17 cellular contexts compared by ENCODE assay signal in genomic region chr16:3549906-3550305, GRCh38. TPM values are rescaled to one million over a fixed set of nuclear protein-coding genes. Genes with fewer than 3 reads are reported as not detected.
DNase-seq lines count a peak whose midpoint lies in the region; ATAC-seq and TF ChIP-seq lines count a peak whose summit lies in the region.
"Had no signal": no experiment of that assay in that cellular context is flagged by ENCODE, and none has a peak within 500 bp of the region (broad histone marks: within the 10 kb centered on the region; RNA-seq: fewer than 3 reads in every experiment).

No MANE protein-coding gene starts in this region.

- H3K4me3 ChIP-seq in spleen: no peak overlapping the region
- H3K4me3 ChIP-seq in thyroid gland (replicated peaks in 1 of 3): no peak overlapping the region
- H3K4me3 ChIP-seq: GM23248, HAP-1 had no signal

- H3K4me1 Mint-ChIP-seq in activated naive CD4-positive, alpha-beta T cell treated with anti-CD3 and anti-CD28 coated beads, Interleukin-2, amount 10 ng/mL, durations not matched to agents 7 days and 5 days: peaks cover 2% of the 10 kb centered on the region
- peaks cover 8% of the 10 kb centered on the region for H3K4me1 Mint-ChIP-seq in activated T-helper 17 cell treated with anti-CD3 and anti-CD28 coated beads, Interleukin-2, amount 50 U/mL, for 72 hours

- H3K36me3 Mint-ChIP-seq in activated naive CD4-positive, alpha-beta T cell treated with anti-CD3 and anti-CD28 coated beads, Interleukin-2, amount 50 U/mL, for 72 hours: peaks cover 21 to 22% of the 10 kb centered on the region in 2 donors
- H3K36me3 Mint-ChIP-seq in activated naive CD4-positive, alpha-beta T cell treated with anti-CD3 and anti-CD28 coated beads, Interleukin-2, amount 10 ng/mL, durations not matched to agents 7 days and 5 days: peaks cover 77% of the 10 kb centered on the region
- H3K36me3 Mint-ChIP-seq in activated T-helper 17 cell treated with anti-CD3 and anti-CD28 coated beads, Interleukin-2, amount 50 U/mL, for 72 hours (ENCODE audit: low read depth): peaks cover 92% of the 10 kb centered on the region

- H3K27me3 Mint-ChIP-seq in activated naive CD4-positive, alpha-beta T cell treated with anti-CD3 and anti-CD28 coated beads, Interleukin-2, amount 10 ng/mL, durations not matched to agents 7 days and 5 days: no peaks in the 10 kb centered on the region
- no peaks in the 10 kb centered on the region for H3K27me3 Mint-ChIP-seq in activated T-helper 17 cell treated with anti-CD3 and anti-CD28 coated beads, Interleukin-2, amount 50 U/mL, for 72 hours

- DNase-seq in activated naive CD4-positive, alpha-beta T cell treated with anti-CD3 and anti-CD28 coated beads, Interleukin-2, amount 50 U/mL, for 72 hours (ENCODE audit: low spot score in 2 of 2): no peak
- DNase-seq in activated naive CD4-positive, alpha-beta T cell treated with anti-CD3 and anti-CD28 coated beads, Interleukin-2, amount 10 ng/mL, durations not matched to agents 7 days and 5 days: no peak
- DNase-seq in spleen (peak; percentile 39), thyroid gland (no peak)
- DNase-seq: 8988T; C1 segment of cervical spinal cord; CD8-positive, alpha-beta T cell; COR-L47; DMS153; DMS79 treated with DMSO at 0.1 percent for 48 hours; EL; GM23248 had no signal

- H3K4me1 ChIP-seq in spleen (peaks cover 0 to 31% (median 11%) of the 10 kb centered on the region in 6 donors), thyroid gland (no peaks in the 10 kb centered on the region)

- ATAC-seq in activated naive CD4-positive, alpha-beta T cell treated with anti-CD3 and anti-CD28 coated beads, Interleukin-2, amount 50 U/mL, for 72 hours: peak in 1 of 2 donors; percentile 26
- no peak for ATAC-seq in activated T-helper 17 cell treated with anti-CD3 and anti-CD28 coated beads, Interleukin-2, amount 50 U/mL, for 72 hours (replicated peaks)
- no peak for ATAC-seq in HG02678 (IDR thresholded peaks at IDR 0.05; ENCODE audit: unreplicated experiment)
- no peak for ATAC-seq in HG03521 (IDR thresholded peaks at IDR 0.05; ENCODE audit: unreplicated experiment)
- ATAC-seq: CD8-positive, alpha-beta T cell; HepG2 had no signal

- peak overlapping the region; percentile 69 to 77 for H3K27ac Mint-ChIP-seq in activated naive CD4-positive, alpha-beta T cell treated with anti-CD3 and anti-CD28 coated beads, Interleukin-2, amount 50 U/mL, for 72 hours
- no peak overlapping the region for H3K27ac Mint-ChIP-seq in activated naive CD4-positive, alpha-beta T cell treated with anti-CD3 and anti-CD28 coated beads, Interleukin-2, amount 10 ng/mL, durations not matched to agents 7 days and 5 days
- peak overlapping the region; percentile 61 for H3K27ac Mint-ChIP-seq in activated T-helper 17 cell treated with anti-CD3 and anti-CD28 coated beads, Interleukin-2, amount 50 U/mL, for 72 hours
- H3K27ac Mint-ChIP-seq: CD8-positive, alpha-beta T cell had no signal

- H3K27ac ChIP-seq in spleen (no peak overlapping the region), thyroid gland (no peak overlapping the region)
- H3K27ac ChIP-seq: GM23248 had no signal

- H3K36me3 ChIP-seq in spleen (peaks cover 0 to 87% (median 56%) of the 10 kb centered on the region in 6 donors), thyroid gland (no peaks in the 10 kb centered on the region)
- H3K36me3 ChIP-seq: HAP-1 had no signal

- H3K9me3 ChIP-seq in spleen (no peaks in the 10 kb centered on the region), thyroid gland (no peaks in the 10 kb centered on the region)
- H3K9me3 ChIP-seq: HAP-1 had no signal

- H3K27me3 ChIP-seq in spleen (replicated peaks in 1 of 7) (no peaks in the 10 kb centered on the region), thyroid gland (no peaks in the 10 kb centered on the region)

- TF ChIP-seq CTCF in spleen (IDR thresholded peaks at IDR 0.05 in 8 of 11, conservative IDR thresholded peaks at IDR 0.05 in 3 of 11) (no peak), thyroid gland (IDR thresholded peaks at IDR 0.05) (no peak)

- H3K9me3 Mint-ChIP-seq in activated naive CD4-positive, alpha-beta T cell treated with anti-CD3 and anti-CD28 coated beads, Interleukin-2, amount 50 U/mL, for 72 hours: peaks cover 9% of the 10 kb centered on the region in 2 donors
- H3K9me3 Mint-ChIP-seq in activated naive CD4-positive, alpha-beta T cell treated with anti-CD3 and anti-CD28 coated beads, Interleukin-2, amount 10 ng/mL, durations not matched to agents 7 days and 5 days: no peaks in the 10 kb centered on the region
- no peaks in the 10 kb centered on the region for H3K9me3 Mint-ChIP-seq in activated T-helper 17 cell treated with anti-CD3 and anti-CD28 coated beads, Interleukin-2, amount 50 U/mL, for 72 hours
- H3K9me3 Mint-ChIP-seq: CD8-positive, alpha-beta T cell had no signal

- TF ChIP-seq POLR2A in spleen (IDR thresholded peaks at IDR 0.05) (no peak), thyroid gland (IDR thresholded peaks at IDR 0.05) (no peak)

- intact Hi-C loops in spleen (cut with DNase I; ENCODE audit: low total_unique reads): no loop called here
- intact Hi-C loops in thyroid gland (cut with DNase I): no loop called here

- CTCF ChIA-PET in activated naive CD4-positive, alpha-beta T cell treated with anti-CD3 and anti-CD28 coated beads, Interleukin-2, amount 10 ng/mL, durations not matched to agents 7 days and 5 days (lab: Charles Lee): no interaction called here

- WGBS in spleen, 5 donors: 95 to 100% (median 98%) methylated on average over 1 to 2 of the region's 2 CpGs; no CpG with 5 or more reads in 1 of the 5 donors
- WGBS in thyroid gland, 2 donors: 60 to 81% methylated on average over 1 to 2 of the region's 2 CpGs

- H3K4me3 Mint-ChIP-seq in activated naive CD4-positive, alpha-beta T cell treated with anti-CD3 and anti-CD28 coated beads, Interleukin-2, amount 10 ng/mL, durations not matched to agents 7 days and 5 days: no peak overlapping the region
- no peak overlapping the region for H3K4me3 Mint-ChIP-seq in activated T-helper 17 cell treated with anti-CD3 and anti-CD28 coated beads, Interleukin-2, amount 50 U/mL, for 72 hours
- H3K4me3 Mint-ChIP-seq: CD8-positive, alpha-beta T cell had no signal

RNA-seq across cellular contexts. Expression of gene NLRC3, which starts 27.3 kb away (rescaled TPM):
- total RNA-seq in activated naive CD4-positive, alpha-beta T cell treated with anti-CD3 and anti-CD28 coated beads, Interleukin-2, amount 50 U/mL, for 72 hours: 10 to 100 TPM; 24.6 to 26.2 TPM
- total RNA-seq in activated T-helper 17 cell treated with anti-CD3 and anti-CD28 coated beads, Interleukin-2, amount 50 U/mL, for 72 hours: 10 to 100 TPM; 36.8 to 49.1 TPM
- total RNA-seq in spleen (10 to 100 TPM; 21.2 to 34.0 (median 27.4) TPM), thyroid gland (1 to 10 TPM; 1.3 to 4.7 (median 1.4) TPM)
- 10 to 100 TPM in 2 of 3 donors, 1 to 10 TPM in 1; 8.6 to 15.2 (median 14.4) TPM for polyA plus RNA-seq in spleen
- total RNA-seq: GM23248, HepG2 had no signal
- polyA plus RNA-seq: HepG2 had no signal

RNA-seq across cellular contexts. Expression of gene CLUAP1, which starts 49.1 kb away (rescaled TPM):
- 10 to 100 TPM; 15.5 to 20.0 TPM for total RNA-seq in activated naive CD4-positive, alpha-beta T cell treated with anti-CD3 and anti-CD28 coated beads, Interleukin-2, amount 50 U/mL, for 72 hours
- total RNA-seq in activated T-helper 17 cell treated with anti-CD3 and anti-CD28 coated beads, Interleukin-2, amount 50 U/mL, for 72 hours: 10 to 100 TPM; 14.9 to 15.7 TPM
- total RNA-seq in spleen (10 to 100 TPM in 6 of 7 donors, 1 to 10 TPM in 1; 9.8 to 19.7 (median 14.9) TPM), thyroid gland (10 to 100 TPM; 24.6 to 31.6 (median 29.4) TPM)
- 1 to 10 TPM; 4.0 to 9.2 (median 9.0) TPM for polyA plus RNA-seq in spleen

RNA-seq across cellular contexts. Expression of gene C16orf90, which starts 54.6 kb away (rescaled TPM):
- total RNA-seq in activated naive CD4-positive, alpha-beta T cell treated with anti-CD3 and anti-CD28 coated beads, Interleukin-2, amount 50 U/mL, for 72 hours: under 1 TPM in 1 of 2 donors, not detected in 1; 0.25 TPM
- not detected for total RNA-seq in activated T-helper 17 cell treated with anti-CD3 and anti-CD28 coated beads, Interleukin-2, amount 50 U/mL, for 72 hours
- total RNA-seq in spleen (not detected), thyroid gland (not detected)
- not detected for polyA plus RNA-seq in spleen
- total RNA-seq: CD8-positive, alpha-beta T cell; GM23248; HepG2 had no signal
- polyA plus RNA-seq: GM23248, HepG2 had no signal
